Comparison of ENCODE assay signal across 8 cellular contexts in the genomic region with DNA sequence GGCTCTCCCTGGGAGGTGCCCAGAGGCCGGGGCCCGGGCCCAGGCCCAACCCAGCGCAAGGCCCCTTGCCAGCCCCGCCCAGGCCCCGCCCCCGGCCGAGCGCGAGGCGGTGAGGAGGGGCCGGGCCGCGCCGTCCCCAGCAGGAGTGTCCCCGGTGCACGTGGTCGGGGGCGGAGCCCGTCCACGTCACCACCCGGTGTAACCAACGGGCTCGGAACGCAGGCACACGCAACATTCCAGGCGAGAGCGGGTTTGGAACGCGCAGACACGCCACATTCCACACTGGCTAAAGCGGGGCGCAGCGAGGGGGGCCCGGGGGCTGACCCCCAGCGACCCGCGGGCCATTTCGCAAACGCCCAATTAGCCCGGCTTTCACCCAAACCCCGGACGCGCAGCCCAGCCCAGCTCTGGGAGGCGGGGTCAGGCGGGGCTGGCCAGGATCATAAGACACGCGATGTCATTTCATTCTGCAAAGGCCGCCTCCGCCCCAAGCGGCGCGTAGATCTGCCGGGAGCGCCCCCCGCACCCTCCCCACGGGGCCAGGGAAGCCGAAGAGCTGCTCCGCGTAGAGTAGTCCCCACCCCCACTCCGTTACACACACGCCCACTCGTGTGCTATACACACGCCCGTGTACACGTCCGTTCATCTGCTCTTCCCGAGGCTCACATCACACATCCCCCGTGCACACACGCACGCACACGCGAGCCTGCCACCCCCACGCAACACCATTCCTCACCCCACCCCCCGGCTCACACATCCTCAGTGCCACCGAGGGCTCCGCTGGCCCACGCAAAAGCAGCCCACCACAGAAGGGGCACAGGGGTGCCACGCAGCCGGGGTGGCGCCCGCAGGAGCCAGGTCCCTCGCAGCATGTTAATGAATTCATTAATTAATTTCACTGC. TPM values are rescaled to one million over a fixed set of nuclear protein-coding genes. Genes with fewer than 3 reads are reported as not detected.
DNase-seq lines count a peak whose midpoint lies in the region; ATAC-seq, FAIRE-seq and TF ChIP-seq lines count a peak whose summit lies in the region.

No MANE protein-coding gene starts in this region.

- peak; percentile 43 for ATAC-seq in GM18867 (IDR thresholded peaks at IDR 0.05; ENCODE audit: unreplicated experiment)
- peak; percentile 40 for ATAC-seq in HG03097 (IDR thresholded peaks at IDR 0.05; ENCODE audit: low FRiP score, unreplicated experiment)

- H3K9me3 ChIP-seq in kidney (ENCODE audit: control insufficient read depth in 1 of 2, low read length in 2 of 2), result no peaks in the 10 kb centered on the region

- H3K4me3 ChIP-seq in AG04449 (ENCODE audit: low read depth, low read length) (peak overlapping the region; percentile 99), kidney (ENCODE audit: low read length in 2 of 2) (peak overlapping the region; percentile 93 to 98)

- peaks cover 39 to 42% of the 10 kb centered on the region in 2 donors for H3K4me1 ChIP-seq in kidney (ENCODE audit: control insufficient read depth in 1 of 2, insufficient read depth in 1 of 2, low read depth in 1 of 2, low read length in 2 of 2)

- peak overlapping the region; percentile 81 to 98 for H3K9ac ChIP-seq in kidney (ENCODE audit: low read length in 2 of 2)

- H3K27ac ChIP-seq in kidney (ENCODE audit: low read depth in 2 of 2, low read length in 2 of 2), result peak overlapping the region; percentile 99 to 100

- TF ChIP-seq CTCF in AG04449 (IDR thresholded peaks at IDR 0.05; ENCODE audit: insufficient read depth, low read length, missing control alignments), result no peak
- no peak for TF ChIP-seq CTCF in kidney (IDR thresholded peaks at IDR 0.05; ENCODE audit: borderline replicate concordance, extremely low read depth, insufficient read depth)

- POLR2A ChIA-PET in AG04449 (lab: Yijun Ruan, JAX), result interaction anchor here (0.6 to 1.2 kb wide), 3 partner anchors 11 to 63 kb away, joined by 3 to 4 read pairs (median 3); partner anchors contain the start of gene TSR1

- CTCF ChIA-PET in AG04449 (lab: Yijun Ruan, JAX), result interaction anchor here (1.1 to 2.3 kb wide), 3 partner anchors 13 to 17 kb away, joined by 3 to 13 read pairs (median 6); no protein-coding TSS in a partner anchor

- FAIRE-seq in kidney (lab: Jason Lieb, UNC), result no peak

- DNase-seq in AG04449 (ENCODE audit: low read depth, low spot score) (no peak), NCI-H2227 treated with DMSO at 0.1 percent for 48 hours (lab: John Stamatoyannopoulos, UW) (peak; percentile 78), cerebellar cortex (ENCODE audit: low spot score) (peak; percentile 92), kidney (peak; percentile 99)
- peak; percentile 93 for DNase-seq in activated CD4-positive, CD25-positive, alpha-beta regulatory T cell treated with anti-CD3 and anti-CD28 coated beads, Interleukin-2, amount 50 U/mL, for 72 hours
- peak; percentile 85 to 91 (median 86) for DNase-seq in stimulated activated CD4-positive, alpha-beta T cell treated with anti-CD3 and anti-CD28 coated beads, Interleukin-12 subunit alpha, Interleukin-12 subunit beta, amount 100 ng/mL, for 48 hours (ENCODE audit: low read depth in 2 of 3, low spot score in 1 of 3)

- intact Hi-C loops in kidney (cut with DNase I), result no loop called here

- no peaks in the 10 kb centered on the region for H3K36me3 ChIP-seq in kidney (ENCODE audit: control insufficient read depth in 1 of 2, insufficient read depth in 2 of 2, low read length in 2 of 2)

RNA-seq across cellular contexts. Expression of gene MNT, which starts 1.0 kb away (rescaled TPM):
- 39.8 TPM for total RNA-seq in kidney
- 3.7 TPM for polyA plus RNA-seq in kidney (ENCODE audit: insufficient read depth, low read depth, low replicate concordance)
